11 cellular contexts compared by ENCODE assay signal in the genomic region with DNA sequence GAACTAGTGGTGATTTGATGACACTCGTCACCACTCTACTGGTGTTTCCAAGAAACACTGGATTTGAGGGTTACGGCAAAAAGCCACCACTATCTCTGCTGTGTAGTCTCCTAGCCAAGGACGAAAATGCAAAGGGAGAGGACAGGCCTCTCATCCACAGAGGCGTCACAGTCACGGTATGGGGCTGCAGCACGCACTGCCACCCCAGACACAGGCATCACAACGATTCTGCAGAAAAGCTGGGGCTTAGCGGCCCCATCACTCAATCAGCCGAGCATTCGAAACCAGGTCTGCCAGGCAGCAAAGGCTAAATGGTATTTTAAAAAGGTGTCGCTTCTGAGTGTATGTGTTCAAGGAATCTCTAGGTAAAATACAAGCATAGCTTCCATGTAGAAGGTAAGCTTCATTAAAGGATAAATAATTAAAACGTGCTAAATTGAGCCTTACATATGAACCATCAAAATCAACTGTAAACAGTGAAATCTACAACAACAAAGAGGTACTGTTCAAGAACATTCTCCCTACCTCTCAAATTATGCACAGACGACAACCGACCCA. TPM values are rescaled to one million over a fixed set of nuclear protein-coding genes. Genes with fewer than 3 reads are reported as not detected.
DNase-seq lines count a peak whose midpoint lies in the region; ATAC-seq, FAIRE-seq and TF ChIP-seq lines count a peak whose summit lies in the region.
"Had no signal": no experiment of that assay in that cellular context is flagged by ENCODE, and none has a peak within 500 bp of the region (broad histone marks: within the 10 kb centered on the region; RNA-seq: fewer than 3 reads in every experiment).

No MANE protein-coding gene starts in this region.

- TF ChIP-seq POLR2A in K562 (conservative IDR thresholded peaks at IDR 0.05): no peak
- TF ChIP-seq POLR2A in suprapubic skin (IDR thresholded peaks at IDR 0.05): no peak

- peak overlapping the region; percentile 31 for H3K4me3 Mint-ChIP-seq in activated CD4-positive, alpha-beta T cell treated with anti-CD3 and anti-CD28 coated beads for 36 hours

- H3K27me3 Mint-ChIP-seq in activated CD4-positive, alpha-beta T cell treated with anti-CD3 and anti-CD28 coated beads for 36 hours: peaks cover 60% of the 10 kb centered on the region

- no peak overlapping the region for H3K27ac Mint-ChIP-seq in activated CD4-positive, alpha-beta T cell treated with anti-CD3 and anti-CD28 coated beads for 36 hours

- no peak overlapping the region for H3K9ac ChIP-seq in K562 (ENCODE audit: insufficient read depth in 1 of 2, low read depth in 2 of 2, low read length in 2 of 2)

- 12% methylated on average over 14 of the region's 14 CpGs for WGBS in K562 (ENCODE audit: insufficient coverage, low coverage, missing lambda C conversion rate)
- 48% methylated on average over 14 of the region's 14 CpGs for WGBS in suprapubic skin

- peaks cover 5% of the 10 kb centered on the region; the same call in 1 of the 2 replicates for H4K20me1 ChIP-seq in K562 (replicated peaks; ENCODE audit: control insufficient read depth, insufficient read depth, low read length)

- ATAC-seq in activated CD4-positive, alpha-beta T cell treated with anti-CD3 and anti-CD28 coated beads for 36 hours: no peak
- ATAC-seq in K562: no peak
- no peak for ATAC-seq in left lung
- ATAC-seq in HG03354 (IDR thresholded peaks at IDR 0.05; ENCODE audit: poor library complexity, severe bottlenecking, unreplicated experiment): no peak

- FAIRE-seq in K562 (lab: Jason Lieb, UNC): no peak
- FAIRE-seq: HTR-8/SVneo had no signal

- DNase-seq in activated CD4-positive, alpha-beta T cell treated with anti-CD3 and anti-CD28 coated beads for 36 hours: no peak
- no peak for DNase-seq in activated CD4-positive, alpha-beta T cell treated with anti-CD3 and anti-CD28 coated beads for 4 hours
- DNase-seq in K562 (ENCODE audit: extremely low read depth in 1 of 4, low spot score in 3 of 4): no peak
- no peak for DNase-seq in left lung
- DNase-seq in suprapubic skin (ENCODE audit: low spot score in 2 of 2): no peak
- DNase-seq in DMS114 treated with DMSO at 0.1 percent for 48 hours (lab: John Stamatoyannopoulos, UW; ENCODE audit: unreplicated experiment): no peak
- DNase-seq in NCI-H526 (lab: John Stamatoyannopoulos, UW): no peak
- DNase-seq: activated naive CD4-positive, alpha-beta T cell treated with anti-CD3 and anti-CD28 coated beads, Interleukin-2, amount 50 U/mL, for 16 hours; NCI-H226 had no signal

- POLR2A ChIA-PET in activated CD4-positive, alpha-beta T cell treated with anti-CD3 and anti-CD28 coated beads for 36 hours (lab: Charles Lee): no interaction called here
- POLR2A ChIA-PET in K562 (lab: Yijun Ruan, JAX): no interaction called here

- BruUV-seq in K562 (replicated peaks; lab: Mats Ljungman, UMichigan): no TSS peak

- CTCF ChIA-PET in activated CD4-positive, alpha-beta T cell treated with anti-CD3 and anti-CD28 coated beads for 36 hours (lab: Charles Lee): interaction anchor here (0.8 kb wide), 2 partner anchors 21 to 81 kb away, joined by 3 read pairs; no protein-coding TSS in a partner anchor
- CTCF ChIA-PET in K562 (lab: Yijun Ruan, JAX; ENCODE audit: low intra/inter-chr PET ratio): no interaction called here

- H3K4me2 ChIP-seq in K562 (ENCODE audit: insufficient read depth, low read length): no peak overlapping the region

- H3K4me1 Mint-ChIP-seq in activated CD4-positive, alpha-beta T cell treated with anti-CD3 and anti-CD28 coated beads for 36 hours: peaks cover 29% of the 10 kb centered on the region

- in situ Hi-C loops in K562 (cut with MboI): no loop called here

- H3K27ac ChIP-seq in K562 (ENCODE audit: extremely low read depth, low read depth, low read length) (no peak overlapping the region), left lung (peak overlapping the region in 1 of 2 donors; percentile 51), suprapubic skin (peak overlapping the region; percentile 87)

- no peak overlapping the region for H2AFZ ChIP-seq in K562 (ENCODE audit: low read depth, low read length)

- no peaks in the 10 kb centered on the region for H3K79me2 ChIP-seq in K562 (ENCODE audit: control insufficient read depth, insufficient read depth, low read length)

- intact Hi-C loops in activated CD4-positive, alpha-beta T cell treated with anti-CD3 and anti-CD28 coated beads for 36 hours (cut with DNase I, micrococcal nuclease): loop anchor here in 1 of 2 experiments (5.0 kb wide), 2 partner anchors 112 to 472 kb away; partner anchors contain the start of gene PRDM15
- intact Hi-C loops in K562 (cut with micrococcal nuclease): no loop called here
- intact Hi-C loops in left lung (cut with DNase I): no loop called here

- H3K36me3 ChIP-seq in K562 (ENCODE audit: control insufficient read depth, insufficient read depth, low read length): no peaks in the 10 kb centered on the region
- H3K36me3 ChIP-seq in left lung: no peaks in the 10 kb centered on the region
- H3K36me3 ChIP-seq in suprapubic skin: no peaks in the 10 kb centered on the region

- peaks cover 50 to 81% of the 10 kb centered on the region in 2 experiments for H3K27me3 ChIP-seq in K562 (ENCODE audit: control insufficient read depth in 2 of 2, insufficient read depth in 2 of 2, low read length in 2 of 2)
- peaks cover 50 to 100% of the 10 kb centered on the region in 2 donors for H3K27me3 ChIP-seq in left lung
- peaks cover 59% of the 10 kb centered on the region for H3K27me3 ChIP-seq in suprapubic skin

- H3K9me3 ChIP-seq in K562 (replicated peaks; ENCODE audit: control insufficient read depth, insufficient read depth, low read depth, low read length) (no peaks in the 10 kb centered on the region), left lung (no peaks in the 10 kb centered on the region), suprapubic skin (no peaks in the 10 kb centered on the region)

- no peaks in the 10 kb centered on the region for H3K36me3 Mint-ChIP-seq in activated CD4-positive, alpha-beta T cell treated with anti-CD3 and anti-CD28 coated beads for 36 hours (ENCODE audit: low read depth)

- H3K9me3 Mint-ChIP-seq in activated CD4-positive, alpha-beta T cell treated with anti-CD3 and anti-CD28 coated beads for 36 hours (ENCODE audit: low read depth): no peaks in the 10 kb centered on the region

- no peak overlapping the region for H3K4me3 ChIP-seq in K562
- H3K4me3 ChIP-seq in left lung: peak overlapping the region; percentile 44 to 52
- H3K4me3 ChIP-seq in suprapubic skin: peak overlapping the region; percentile 72

- TF ChIP-seq RAD21 in K562 (CRISPR knock-in tag; conservative IDR thresholded peaks at IDR 0.05 in 1 of 2, IDR thresholded peaks at IDR 0.05 in 1 of 2): no peak

- H3K4me1 ChIP-seq in K562 (replicated peaks in 1 of 2; ENCODE audit: control insufficient read depth in 2 of 2, insufficient read depth in 2 of 2, low read length in 2 of 2) (no peaks in the 10 kb centered on the region; a peak in 2 of 5 replicates), left lung (peaks cover 23 to 64% of the 10 kb centered on the region in 2 donors), suprapubic skin (peaks cover 78% of the 10 kb centered on the region)

- H3K9me1 ChIP-seq in K562 (ENCODE audit: control insufficient read depth, insufficient read depth, low read length): no peaks in the 10 kb centered on the region

- TF ChIP-seq CTCF in K562 (IDR thresholded peaks at IDR 0.05 in 2 of 3, conservative IDR thresholded peaks at IDR 0.05 in 1 of 3; ENCODE audit: insufficient read depth in 2 of 3, low read depth in 1 of 3, low read length in 3 of 3): no peak
- TF ChIP-seq CTCF in left lung (IDR thresholded peaks at IDR 0.05): no peak
- no peak for TF ChIP-seq CTCF in suprapubic skin (IDR thresholded peaks at IDR 0.05)

- TF ChIP-seq EP300 in K562 (IDR thresholded peaks at IDR 0.05; ENCODE audit: low read length) (no peak), suprapubic skin (IDR thresholded peaks at IDR 0.05) (no peak)

TF ChIP-seq in K562, 482 proteins besides CTCF, POLR2A, EP300 and RAD21 (continues in another document):
- TF ChIP-seq CBX8 (IDR thresholded peaks at IDR 0.05; ENCODE audit: borderline replicate concordance, extremely low read depth, low read depth, low read length, poor library complexity, severe bottlenecking) (peak; percentile 62), NCOA6 (IDR thresholded peaks at IDR 0.05) (no peak), ATF6 (CRISPR knock-in tag; IDR thresholded peaks at IDR 0.05) (no peak)

RNA-seq across cellular contexts. Expression of gene RIPK4, which starts 1.4 kb away (rescaled TPM):
- under 1 TPM; 0.56 to 0.64 TPM for total RNA-seq in activated CD4-positive, alpha-beta T cell treated with anti-CD3 and anti-CD28 coated beads for 36 hours
- not detected in 2 replicates for total RNA-seq in K562 (2011; cell fraction: chromatin; rRNA removed; ENCODE audit: low replicate concordance)
- not detected in 2 replicates for total RNA-seq in K562 (2011; cell fraction: nucleolus; rRNA removed)
- total RNA-seq in K562 (2011; cell fraction: nucleoplasm; rRNA removed): 0.07 TPM in 1 of 2 replicates, not detected in the other
- total RNA-seq in K562 (2014; rRNA removed) (not detected in 2 replicates), K562 (2014; rRNA removed; fragmentation: Illumina TruSeq; extraction: Trizol) (not detected in 2 replicates), K562 (2015; rRNA removed; fragmentation: Illumina TruSeq; extraction: Trizol) (not detected in 2 replicates), K562 (2021) (0.09 TPM in 1 of 2 replicates, not detected in the other), left lung (10 to 100 TPM in 1 of 2 donors, 1 to 10 TPM in 1; 5.8 to 10.5 TPM), suprapubic skin (10 to 100 TPM; 38.6 to 59.5 (median 50.0) TPM)
- polyA plus RNA-seq in K562 (2011; rRNA removed) (not detected in 2 replicates), K562 (2014; fragmentation: Illumina TruSeq; extraction: Trizol) (not detected in 2 replicates), K562 (2014; fragmentation: Nextera tagmentation; extraction: Ambion mirVana) (not detected), K562 (2014; rRNA removed) (not detected in 2 replicates)
- polyA plus RNA-seq in K562 (2011; cell fraction: cytosol; rRNA removed): not detected in 2 replicates
- polyA plus RNA-seq in K562 (2011; cell fraction: nucleus; rRNA removed): not detected in 2 replicates
- polyA plus RNA-seq in K562 (2012): not detected in 2 replicates
- not detected in 2 replicates for polyA minus RNA-seq in K562 (2011; rRNA and poly(A)+ RNA removed)
- not detected in 2 replicates for polyA minus RNA-seq in K562 (2011; cell fraction: cytosol; rRNA and poly(A)+ RNA removed)
- not detected in 2 replicates for polyA minus RNA-seq in K562 (2011; cell fraction: nucleus; rRNA and poly(A)+ RNA removed)

Comparison
In these comparisons a context has a peak if more than half of its experiments do, and no peak if none do; other contexts are left out.
1. RNA of gene RIPK4, which starts 1.4 kb away (total RNA-seq): 38.6 to 59.5 TPM in suprapubic skin and 5.8 to 10.5 TPM in left lung; 0.56 to 0.64 TPM in activated CD4-positive, alpha-beta T cell treated with anti-CD3 and anti-CD28 coated beads for 36 hours and 0.07 to 0.09 TPM in K562; every median in the first group is over 4 times any median in the second.